In the genomic region with DNA sequence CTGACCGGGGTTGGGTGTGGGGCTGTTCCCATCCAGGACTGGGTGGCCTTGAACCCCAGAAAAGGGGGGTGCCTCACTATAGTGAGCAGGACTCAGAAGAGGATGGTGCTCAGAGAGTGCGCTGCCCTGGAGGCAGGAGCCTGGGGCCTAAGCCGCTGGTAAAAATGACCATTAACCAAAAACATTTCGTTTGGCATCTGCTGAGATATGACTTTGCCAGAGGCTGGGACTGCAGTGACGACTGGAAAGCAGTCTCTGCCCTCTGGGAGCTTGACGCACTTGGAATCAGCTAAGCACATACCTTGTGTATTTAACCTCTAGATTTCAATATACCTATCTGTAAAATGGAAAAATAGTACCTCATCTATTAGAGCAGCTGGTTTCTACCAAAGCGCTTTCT, we compare ENCODE assay signal across 9 cellular contexts. TPM values are rescaled to one million over a fixed set of nuclear protein-coding genes. Genes with fewer than 3 reads are reported as not detected.
"Had no signal": no experiment of that assay in that cellular context is flagged by ENCODE, and none has a peak within 500 bp of the region (broad histone marks: within the 10 kb centered on the region; RNA-seq: fewer than 3 reads in every experiment).

No MANE protein-coding gene starts in this region.

- H3K4me1 ChIP-seq: HAP-1 had no signal

- H2AFZ ChIP-seq: GM23248, GM23338 had no signal

- H3K27ac ChIP-seq: GM23248 had no signal

- H3K4me2 ChIP-seq: GM23338 had no signal

- ATAC-seq: HCT116 had no signal

- H3K4me3 ChIP-seq: GM23248, GM23338, HAP-1 had no signal

- H3K9ac ChIP-seq: GM23248 had no signal

- H3K9me3 ChIP-seq: HAP-1 had no signal

- H3K36me3 ChIP-seq: HAP-1 had no signal

- DNase-seq: GOT3, H7, H9, HCEC 1CT, HFFc6 had no signal

RNA-seq across cellular contexts. Expression of a gene that starts 7.2 kb away (rescaled TPM):
- total RNA-seq: GM23248, HFFc6 had no signal
- polyA plus RNA-seq: GM23248 had no signal
